Comparison of ENCODE assay signal across 8 cellular contexts in genomic region chr22:18023509-18024275, GRCh38. TPM values are rescaled to one million over a fixed set of nuclear protein-coding genes. Genes with fewer than 3 reads are reported as not detected.
A peak's percentile ranks its signal among the peaks of the same experiment; 100 is the strongest.
DNase-seq lines count a peak whose midpoint lies in the region; ATAC-seq and TF ChIP-seq lines count a peak whose summit lies in the region.

No MANE protein-coding gene starts in this region.

- 3% methylated on average over 7 of the region's 47 CpGs for WGBS in mammary epithelial cell (ENCODE audit: low coverage, missing lambda C conversion rate)

- H3K4me3 ChIP-seq in mammary epithelial cell (replicated peaks in 1 of 3; ENCODE audit: insufficient read depth in 1 of 3, low read depth in 2 of 3, low read length in 3 of 3) (peak overlapping the region; percentile 67 to 74 (median 70)), iPS-18a (ENCODE audit: low read length) (peak overlapping the region; percentile 75)

- dilution Hi-C loops in mammary epithelial cell (cut with HindIII; ENCODE audit: low sequenced_read_pairs): loop anchor here (5.0 kb wide), 1 partner anchor 36 kb away; no protein-coding TSS in a partner anchor

- H3K27me3 ChIP-seq in mammary epithelial cell (ENCODE audit: insufficient read depth, low read length): no peaks in the 10 kb centered on the region
- H3K27me3 ChIP-seq in iPS-18a (ENCODE audit: control insufficient read depth, insufficient read depth, low read length): peaks cover 50% of the 10 kb centered on the region

- ATAC-seq in SK-N-SH treated with all-trans-retinoic acid at 6 μM for 48 hours (peak; percentile 92), HG03432 (IDR thresholded peaks at IDR 0.05; ENCODE audit: unreplicated experiment) (no peak)

- H3K9ac ChIP-seq in mammary epithelial cell (ENCODE audit: insufficient read depth, low read length): peak overlapping the region; percentile 75
- peak overlapping the region; percentile 1 for H3K9ac ChIP-seq in iPS-18a (ENCODE audit: low read length)

- H3K9me3 ChIP-seq in mammary epithelial cell (replicated peaks; ENCODE audit: insufficient read depth, low read length) (no peaks in the 10 kb centered on the region), iPS-18a (ENCODE audit: control insufficient read depth, low read depth, low read length) (no peaks in the 10 kb centered on the region)

- H4K20me1 ChIP-seq in mammary epithelial cell (ENCODE audit: insufficient read depth, low read length): no peaks in the 10 kb centered on the region

- peak overlapping the region; percentile 100 for H2AFZ ChIP-seq in mammary epithelial cell (ENCODE audit: low read depth, low read length)

- H3K4me1 ChIP-seq in mammary epithelial cell (ENCODE audit: insufficient read depth, low read length) (peaks cover 41% of the 10 kb centered on the region), iPS-18a (ENCODE audit: control insufficient read depth, low read depth, low read length) (peaks cover 11% of the 10 kb centered on the region)

- DNase-seq in Daoy (ENCODE audit: low read depth) (peak; percentile 93), KBM-7 (peak; percentile 60), mammary epithelial cell (peak; percentile 86), renal cortical epithelial cell (ENCODE audit: low read depth) (peak; percentile 64), KG1 (lab: John Stamatoyannopoulos, UW) (no peak)

- in situ Hi-C loops in KBM-7 (cut with MboI; ENCODE audit: low pct_unique_long_range_greater_than_20kb, low sequenced_read_pairs): no loop called here
- in situ Hi-C loops in mammary epithelial cell (cut with MboI; ENCODE audit: low sequenced_read_pairs in 2 of 2): no loop called here

- peak overlapping the region; percentile 80 for H3K27ac ChIP-seq in mammary epithelial cell (ENCODE audit: insufficient read depth, low read depth, low read length)
- H3K27ac ChIP-seq in iPS-18a (ENCODE audit: low read length): no peak overlapping the region

- CTCF ChIA-PET in mammary epithelial cell (lab: Charles Lee; ENCODE audit: low non-redundant PET): interaction anchor here (0.5 to 1.1 kb wide), 3 partner anchors 8 to 52 kb away, joined by 3 to 31 read pairs (median 4); no protein-coding TSS in a partner anchor

- BruUV-seq in mammary epithelial cell (replicated peaks; lab: Mats Ljungman, UMichigan): no TSS peak

- H3K36me3 ChIP-seq in mammary epithelial cell (ENCODE audit: insufficient read depth, low read length) (no peaks in the 10 kb centered on the region), iPS-18a (ENCODE audit: control insufficient read depth, low read depth, low read length) (no peaks in the 10 kb centered on the region)

- no peak for TF ChIP-seq CTCF in mammary epithelial cell (conservative IDR thresholded peaks at IDR 0.05 in 1 of 2, IDR thresholded peaks at IDR 0.05 in 1 of 2; ENCODE audit: extremely low read depth in 1 of 2, insufficient read depth in 1 of 2, low read depth in 1 of 2, low read length in 2 of 2)

- peak overlapping the region; percentile 98 for H3K4me2 ChIP-seq in mammary epithelial cell (ENCODE audit: insufficient read depth, low read depth, low read length)

- intact Hi-C loops in mammary epithelial cell (cut with micrococcal nuclease): loop anchor here (1.0 to 5.0 kb wide), 5 partner anchors 22 to 193 kb away; no protein-coding TSS in a partner anchor

- H3K79me2 ChIP-seq in mammary epithelial cell (ENCODE audit: insufficient read depth, low read length): peaks cover 33% of the 10 kb centered on the region

TF ChIP-seq in SK-N-SH treated with all-trans-retinoic acid at 6 μM for 48 hours, 23 proteins besides CTCF, POLR2A, EP300 and RAD21:
- TF ChIP-seq PATZ1 (CRISPR knock-in tag; IDR thresholded peaks at IDR 0.05; ENCODE audit: borderline replicate concordance) (no peak), GLIS3 (CRISPR knock-in tag; IDR thresholded peaks at IDR 0.05) (no peak), POU6F1 (CRISPR knock-in tag; IDR thresholded peaks at IDR 0.05; ENCODE audit: borderline replicate concordance, low read depth) (no peak), ZNF70 (CRISPR knock-in tag; IDR thresholded peaks at IDR 0.05) (no peak), RARB (CRISPR knock-in tag; IDR thresholded peaks at IDR 0.05) (no peak)

RNA-seq across cellular contexts. Expression of gene MICAL3, which starts 0.7 kb away (rescaled TPM):
- 15.4 and 26.2 TPM in 2 replicates for total RNA-seq in Daoy (2014; rRNA removed; shearing (Covaris generic))
- total RNA-seq in mammary epithelial cell: 100 to 1,000 TPM in 1 of 2 donors, 10 to 100 TPM in 1; 67.2 to 102 TPM
- polyA plus RNA-seq in mammary epithelial cell: 31.3 TPM
- 110 TPM for polyA minus RNA-seq in mammary epithelial cell
- 43.9 and 132 TPM in 2 replicates for total RNA-seq in renal cortical epithelial cell

RNA-seq across cellular contexts. Expression of gene PEX26, which starts 54.1 kb away (rescaled TPM):
- 15.4 and 20.8 TPM in 2 replicates for total RNA-seq in Daoy (2014; rRNA removed; shearing (Covaris generic))
- total RNA-seq in mammary epithelial cell: 10 to 100 TPM; 26.5 to 35.1 TPM
- 20.1 TPM for polyA plus RNA-seq in mammary epithelial cell
- 62.6 TPM for polyA minus RNA-seq in mammary epithelial cell
- 42.7 and 47.0 TPM in 2 replicates for total RNA-seq in renal cortical epithelial cell
